ENCODE assay signal across 22 cellular contexts in genomic region chr11:35809561-35809960, GRCh38.
"Had no signal": no experiment of that assay in that cellular context is flagged by ENCODE, and none has a peak within 500 bp of the region (broad histone marks: within the 10 kb centered on the region; RNA-seq: fewer than 3 reads in every experiment).

No MANE protein-coding gene starts in this region.

- DNase-seq: dermis blood vessel endothelial cell; dorsolateral prefrontal cortex; effector CD4-positive, alpha-beta T cell; effector memory CD4-positive, alpha-beta T cell; foreskin fibroblast; foreskin melanocyte; gastrocnemius medialis; glutamatergic neuron; head of caudate nucleus; heart right ventricle; hippocampal formation; left cardiac atrium; left ventricle myocardium inferior; lower lobe of right lung; mesenchymal stem cell; midbrain had no signal

- H3K36me3 ChIP-seq: gastrocnemius medialis had no signal

- H3K27ac ChIP-seq: coronary artery, dorsolateral prefrontal cortex, esophagus muscularis mucosa, gastrocnemius medialis, heart right ventricle, left ventricle myocardium inferior, lower lobe of right lung had no signal

- H3K4me1 ChIP-seq: lower lobe of right lung had no signal

- H3K9me3 ChIP-seq: esophagus muscularis mucosa, gastrocnemius medialis, heart right ventricle, left ventricle myocardium inferior, lower lobe of right lung had no signal

- H3K27me3 ChIP-seq: dorsolateral prefrontal cortex, esophagus muscularis mucosa, gastrocnemius medialis, heart right ventricle had no signal

- FAIRE-seq: colon, endothelial cell of umbilical vein, islet of Langerhans, keratinocyte had no signal

- ATAC-seq: gastrocnemius medialis, heart right ventricle, left cardiac atrium, lower lobe of right lung had no signal

- H3K4me3 ChIP-seq: coronary artery, dorsolateral prefrontal cortex, esophagus muscularis mucosa, gastrocnemius medialis, heart right ventricle, left ventricle myocardium inferior, lower lobe of right lung had no signal
